ENCODE assay signal across 20 cellular contexts in genomic region chr7:44261239-44261638, GRCh38.
DNase-seq lines count a peak whose midpoint lies in the region; ATAC-seq and TF ChIP-seq lines count a peak whose summit lies in the region.
"Had no signal": no experiment of that assay in that cellular context is flagged by ENCODE, and none has a peak within 500 bp of the region (broad histone marks: within the 10 kb centered on the region; RNA-seq: fewer than 3 reads in every experiment).

No MANE protein-coding gene starts in this region.

- intact Hi-C loops in dendritic cell treated with granulocyte-macrophage colony-stimulating factor and Interleukin-4, amounts not matched to agents 40 ng/mL and 50 ng/mL, for 4 days (cut with micrococcal nuclease), result no loop called here

- no peak for ATAC-seq in HG03196 (IDR thresholded peaks at IDR 0.05; ENCODE audit: unreplicated experiment)
- ATAC-seq in GM21786 (IDR thresholded peaks at IDR 0.05; ENCODE audit: unreplicated experiment), result no peak
- ATAC-seq: right cardiac atrium, T-cell had no signal

- H3K4me3 ChIP-seq in BLaER1, result no peak overlapping the region
- H3K4me3 ChIP-seq: GM23338, upper lobe of left lung had no signal

- H3K27me3 ChIP-seq in BLaER1, result no peaks in the 10 kb centered on the region
- H3K27me3 ChIP-seq: foreskin keratinocyte, upper lobe of left lung had no signal

- peak overlapping the region; percentile 53 for H3K9ac ChIP-seq in BLaER1

- peaks cover 89% of the 10 kb centered on the region for H3K4me1 ChIP-seq in BLaER1

- H3K4me3 Mint-ChIP-seq in dendritic cell treated with granulocyte-macrophage colony-stimulating factor and Interleukin-4, amounts not matched to agents 40 ng/mL and 50 ng/mL, for 4 days, result no peak overlapping the region
- H3K4me3 Mint-ChIP-seq: GM23338, T-cell had no signal

- H3K27me3 Mint-ChIP-seq in dendritic cell treated with granulocyte-macrophage colony-stimulating factor and Interleukin-4, amounts not matched to agents 40 ng/mL and 50 ng/mL, for 4 days, result peaks cover 12% of the 10 kb centered on the region

- H3K4me1 Mint-ChIP-seq in dendritic cell treated with granulocyte-macrophage colony-stimulating factor and Interleukin-4, amounts not matched to agents 40 ng/mL and 50 ng/mL, for 4 days (ENCODE audit: low read depth), result peaks cover 32% of the 10 kb centered on the region

- DNase-seq in NCI-H69 (lab: John Stamatoyannopoulos, UW) (peak; percentile 58), OCI-M1 (lab: John Stamatoyannopoulos, UW) (no peak)
- no peak for DNase-seq in stimulated activated CD4-positive, alpha-beta T cell treated with anti-CD3 and anti-CD28 coated beads, Interleukin-15, amount 100 ng/mL, for 24 hours
- DNase-seq: activated naive CD4-positive, alpha-beta T cell treated with anti-CD3 and anti-CD28 coated beads, Interleukin-2, amount 50 U/mL, for 16 hours; brain microvascular endothelial cell; NCI-H1417; NCI-H2227 treated with DMSO at 0.1 percent for 48 hours; occipital lobe; SHP77; T-cell had no signal

- H3K36me3 Mint-ChIP-seq in dendritic cell treated with granulocyte-macrophage colony-stimulating factor and Interleukin-4, amounts not matched to agents 40 ng/mL and 50 ng/mL, for 4 days (ENCODE audit: low read depth), result no peaks in the 10 kb centered on the region
- H3K36me3 Mint-ChIP-seq: T-cell had no signal

- no peaks in the 10 kb centered on the region for H4K20me1 ChIP-seq in BLaER1

- H3K36me3 ChIP-seq in BLaER1, result no peaks in the 10 kb centered on the region
- H3K36me3 ChIP-seq: brain microvascular endothelial cell, upper lobe of left lung had no signal

- peak overlapping the region; percentile 72 for H3K27ac ChIP-seq in BLaER1
- H3K27ac ChIP-seq: brain microvascular endothelial cell, epithelial cell of prostate, foreskin keratinocyte, upper lobe of left lung had no signal

- H3K27ac Mint-ChIP-seq in dendritic cell treated with granulocyte-macrophage colony-stimulating factor and Interleukin-4, amounts not matched to agents 40 ng/mL and 50 ng/mL, for 4 days, result peak overlapping the region; percentile 11
- H3K27ac Mint-ChIP-seq: GM23338, T-cell had no signal

- H3K4me2 ChIP-seq in BLaER1, result peak overlapping the region; percentile 81
- H3K4me2 ChIP-seq: GM23338 had no signal

- peak; percentile 29 for TF ChIP-seq CTCF in GM12874 (IDR thresholded peaks at IDR 0.05; ENCODE audit: insufficient read depth, low read depth, low read length)

- H3K9me3 Mint-ChIP-seq in dendritic cell treated with granulocyte-macrophage colony-stimulating factor and Interleukin-4, amounts not matched to agents 40 ng/mL and 50 ng/mL, for 4 days, result no peaks in the 10 kb centered on the region
- H3K9me3 Mint-ChIP-seq: GM23338, T-cell had no signal

- no peaks in the 10 kb centered on the region for H3K9me3 ChIP-seq in BLaER1
- H3K9me3 ChIP-seq: upper lobe of left lung had no signal
